Comparison of ENCODE assay signal across 1 cellular context in the genomic region with DNA sequence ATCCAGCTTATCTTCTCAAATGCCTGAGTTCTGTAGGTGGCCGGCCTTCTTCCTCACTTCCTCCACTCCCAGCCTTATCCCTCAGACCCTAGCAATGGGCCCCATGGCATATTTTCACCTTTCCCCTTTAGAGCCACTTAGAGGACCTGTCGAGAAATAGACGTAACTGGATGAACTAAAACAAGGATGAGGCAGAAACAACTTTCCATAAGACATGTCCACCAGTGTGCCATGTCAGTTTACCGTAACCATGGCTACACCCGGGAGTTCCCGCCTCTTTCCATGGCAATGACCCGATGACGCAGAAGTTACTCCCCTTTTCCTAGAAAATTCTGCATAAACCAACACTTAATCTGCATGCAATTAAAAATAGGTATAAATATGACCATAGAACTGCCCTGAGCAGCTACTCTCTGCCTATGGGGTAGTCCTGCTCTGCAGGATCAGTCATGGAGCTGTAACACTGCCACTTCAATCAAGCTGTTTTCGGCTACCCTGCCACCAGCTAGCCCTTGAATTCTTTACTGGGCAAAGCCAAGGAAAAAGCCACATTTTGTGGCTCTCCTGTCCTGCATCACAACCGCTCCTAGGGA.
A peak's percentile ranks its signal among the peaks of the same experiment; 100 is the strongest.
TF ChIP-seq lines count a peak whose summit lies in the region.

No MANE protein-coding gene starts in this region.

TF ChIP-seq in K562, 482 proteins besides CTCF, POLR2A, EP300 and RAD21 (continued from another document):
- TF ChIP-seq, protein P1, sequence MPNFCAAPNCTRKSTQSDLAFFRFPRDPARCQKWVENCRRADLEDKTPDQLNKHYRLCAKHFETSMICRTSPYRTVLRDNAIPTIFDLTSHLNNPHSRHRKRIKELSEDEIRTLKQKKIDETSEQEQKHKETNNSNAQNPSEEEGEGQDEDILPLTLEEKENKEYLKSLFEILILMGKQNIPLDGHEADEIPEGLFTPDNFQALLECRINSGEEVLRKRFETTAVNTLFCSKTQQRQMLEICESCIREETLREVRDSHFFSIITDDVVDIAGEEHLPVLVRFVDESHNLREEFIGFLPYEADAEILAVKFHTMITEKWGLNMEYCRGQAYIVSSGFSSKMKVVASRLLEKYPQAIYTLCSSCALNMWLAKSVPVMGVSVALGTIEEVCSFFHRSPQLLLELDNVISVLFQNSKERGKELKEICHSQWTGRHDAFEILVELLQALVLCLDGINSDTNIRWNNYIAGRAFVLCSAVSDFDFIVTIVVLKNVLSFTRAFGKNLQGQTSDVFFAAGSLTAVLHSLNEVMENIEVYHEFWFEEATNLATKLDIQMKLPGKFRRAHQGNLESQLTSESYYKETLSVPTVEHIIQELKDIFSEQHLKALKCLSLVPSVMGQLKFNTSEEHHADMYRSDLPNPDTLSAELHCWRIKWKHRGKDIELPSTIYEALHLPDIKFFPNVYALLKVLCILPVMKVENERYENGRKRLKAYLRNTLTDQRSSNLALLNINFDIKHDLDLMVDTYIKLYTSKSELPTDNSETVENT (CRISPR knock-in tag; IDR thresholded peaks at IDR 0.05), result 0 out of 2 replicates have a peak, but pooled peaks have one; percentile 28
- TF ChIP-seq ZEB2 (IDR thresholded peaks at IDR 0.05) (peak; percentile 70), MCM5 (IDR thresholded peaks at IDR 0.05; ENCODE audit: low read depth) (no peak), CBX5 (IDR thresholded peaks at IDR 0.05; ENCODE audit: borderline replicate concordance, low read depth) (no peak)
- TF ChIP-seq, protein P2, sequence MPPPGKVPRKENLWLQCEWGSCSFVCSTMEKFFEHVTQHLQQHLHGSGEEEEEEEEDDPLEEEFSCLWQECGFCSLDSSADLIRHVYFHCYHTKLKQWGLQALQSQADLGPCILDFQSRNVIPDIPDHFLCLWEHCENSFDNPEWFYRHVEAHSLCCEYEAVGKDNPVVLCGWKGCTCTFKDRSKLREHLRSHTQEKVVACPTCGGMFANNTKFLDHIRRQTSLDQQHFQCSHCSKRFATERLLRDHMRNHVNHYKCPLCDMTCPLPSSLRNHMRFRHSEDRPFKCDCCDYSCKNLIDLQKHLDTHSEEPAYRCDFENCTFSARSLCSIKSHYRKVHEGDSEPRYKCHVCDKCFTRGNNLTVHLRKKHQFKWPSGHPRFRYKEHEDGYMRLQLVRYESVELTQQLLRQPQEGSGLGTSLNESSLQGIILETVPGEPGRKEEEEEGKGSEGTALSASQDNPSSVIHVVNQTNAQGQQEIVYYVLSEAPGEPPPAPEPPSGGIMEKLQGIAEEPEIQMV (tag; conservative IDR thresholded peaks at IDR 0.05; ENCODE audit: low read depth), result no peak
